Comparison of ENCODE assay signal across 7 cellular contexts in the genomic region with DNA sequence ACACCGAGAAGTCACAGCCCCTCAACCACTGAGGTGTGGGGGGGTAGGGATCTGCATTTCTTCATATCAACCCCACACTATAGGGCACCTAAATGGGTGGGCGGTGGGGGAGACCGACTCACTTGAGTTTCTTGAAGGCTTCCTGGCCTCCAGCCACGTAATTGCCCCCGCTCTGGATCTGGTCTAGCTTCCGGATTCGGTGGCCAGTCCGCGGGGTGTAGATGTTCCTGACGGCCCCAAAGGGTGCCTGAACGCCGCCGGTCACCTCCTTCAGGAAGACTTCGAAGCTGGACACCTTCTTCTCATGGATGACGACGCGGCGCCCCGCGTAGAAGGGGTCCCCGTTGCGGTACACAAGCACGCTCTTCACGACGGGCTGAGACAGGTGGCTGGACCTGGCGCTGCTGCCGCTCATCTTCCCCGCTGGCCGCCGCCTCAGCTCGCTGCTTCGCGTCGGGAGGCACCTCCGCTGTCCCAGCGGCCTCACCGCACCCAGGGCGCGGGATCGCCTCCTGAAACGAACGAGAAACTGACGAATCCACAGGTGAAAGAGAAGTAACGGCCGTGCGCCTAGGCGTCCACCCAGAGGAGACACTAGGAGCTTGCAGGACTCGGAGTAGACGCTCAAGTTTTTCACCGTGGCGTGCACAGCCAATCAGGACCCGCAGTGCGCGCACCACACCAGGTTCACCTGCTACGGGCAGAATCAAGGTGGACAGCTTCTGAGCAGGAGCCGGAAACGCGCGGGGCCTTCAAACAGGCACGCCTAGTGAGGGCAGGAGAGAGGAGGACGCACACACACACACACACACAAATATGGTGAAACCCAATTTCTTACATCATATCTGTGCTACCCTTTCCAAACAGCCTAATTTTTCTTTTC. TPM values are rescaled to one million over a fixed set of nuclear protein-coding genes. Genes with fewer than 3 reads are reported as not detected.
DNase-seq lines count a peak whose midpoint lies in the region; ATAC-seq and TF ChIP-seq lines count a peak whose summit lies in the region.

A gene (minus strand): TSS at position 724 of the 883 bp plus-strand sequence. CDS start 309 bp downstream, at position 415.

- H3K27ac Mint-ChIP-seq in endothelial cell (ENCODE audit: unreplicated experiment) (no peak within 1 kb of the TSS), naive B cell (peak within 1 kb of the TSS in 5 of 6 donors; percentile 26 to 89 (median 74))

- peak within 1 kb of the TSS; percentile 25 to 44 for H3K4me3 ChIP-seq in tibial artery

- intact Hi-C loops in tibial artery (cut with DNase I; ENCODE audit: low total_unique reads), result no loop called here

- H3K36me3 Mint-ChIP-seq in endothelial cell (ENCODE audit: low read depth, unreplicated experiment) (no peaks in the 10 kb centered on the region), naive B cell (no peaks in the 10 kb centered on the region)

- H3K27ac ChIP-seq in tibial artery, result no peak within 1 kb of the TSS

- no peaks in the 10 kb centered on the region for H3K36me3 ChIP-seq in tibial artery

- H3K4me3 Mint-ChIP-seq in endothelial cell (ENCODE audit: unreplicated experiment), result peak within 1 kb of the TSS; percentile 86
- H3K4me3 Mint-ChIP-seq in naive B cell, result peak within 1 kb of the TSS; percentile 68 to 92 (median 82)

- H3K9me3 ChIP-seq in tibial artery, result no peaks in the 10 kb centered on the region

- H3K4me1 ChIP-seq in tibial artery, result peaks cover 0 to 30% (median 24%) of the 10 kb centered on the region in 4 donors

- ATAC-seq in naive B cell (ENCODE audit: low read depth in 2 of 2) (no peak), HG03280 (IDR thresholded peaks at IDR 0.05; ENCODE audit: unreplicated experiment) (no peak), GM21447 (IDR thresholded peaks at IDR 0.05; ENCODE audit: unreplicated experiment) (no peak)

- H3K27me3 Mint-ChIP-seq in endothelial cell (ENCODE audit: unreplicated experiment) (peaks cover 2% of the 10 kb centered on the region), naive B cell (peaks cover 23 to 27% (median 23%) of the 10 kb centered on the region in 3 donors)

- TF ChIP-seq CTCF in endothelial cell (IDR thresholded peaks at IDR 0.05; ENCODE audit: unreplicated experiment) (no peak), tibial artery (IDR thresholded peaks at IDR 0.05) (no peak)

- H3K9me3 Mint-ChIP-seq in endothelial cell (ENCODE audit: unreplicated experiment), result no peaks in the 10 kb centered on the region
- no peaks in the 10 kb centered on the region for H3K9me3 Mint-ChIP-seq in naive B cell

- no peaks in the 10 kb centered on the region for H3K27me3 ChIP-seq in tibial artery

- DNase-seq in LoVo (ENCODE audit: low spot score) (peak; percentile 83), endothelial cell (ENCODE audit: low spot score) (peak; percentile 21), naive B cell (peak; percentile 18), tibial artery (no peak)
- DNase-seq in activated CD8-positive, alpha-beta memory T cell treated with anti-CD3 and anti-CD28 coated beads for 24 hours, result peak; percentile 70

- H3K4me1 Mint-ChIP-seq in endothelial cell (ENCODE audit: unreplicated experiment), result peaks cover 7% of the 10 kb centered on the region
- H3K4me1 Mint-ChIP-seq in naive B cell, result peaks cover 17 to 26% (median 25%) of the 10 kb centered on the region in 3 donors

RNA-seq across cellular contexts. Expression of the gene that starts here (rescaled TPM):
- total RNA-seq in endothelial cell (ENCODE audit: unreplicated experiment), result 0.13 TPM
- not detected for polyA plus RNA-seq in naive B cell (ENCODE audit: low read depth in 6 of 6)

Comparison
In these comparisons a context has a peak if more than half of its experiments do, and no peak if none do; other contexts are left out.
1. Peak in DNase-seq in endothelial cell; RNA of the gene not detected or under 1 TPM.
2. Peak in DNase-seq in naive B cell; RNA of the gene not detected or under 1 TPM.
3. DNase-seq: peak in LoVo (single experiment) and activated CD8-positive, alpha-beta memory T cell treated with anti-CD3 and anti-CD28 coated beads for 24 hours (single experiment); none in tibial artery (0 of 2).